11 cellular contexts compared by ENCODE assay signal in genomic region chr3:59245879-59246501, GRCh38.
DNase-seq lines count a peak whose midpoint lies in the region; ATAC-seq and TF ChIP-seq lines count a peak whose summit lies in the region.
"Had no signal": no experiment of that assay in that cellular context is flagged by ENCODE, and none has a peak within 500 bp of the region (broad histone marks: within the 10 kb centered on the region; RNA-seq: fewer than 3 reads in every experiment).

No MANE protein-coding gene starts in this region.

- H3K36me3 Mint-ChIP-seq in CD14-positive monocyte: peaks cover 0 to 3% of the 10 kb centered on the region in 2 donors
- H3K36me3 Mint-ChIP-seq: activated naive CD4-positive, alpha-beta T cell treated with anti-CD3 and anti-CD28 coated beads, Interleukin-2, amount 10 ng/mL, durations not matched to agents 7 days and 5 days had no signal

- peaks cover 53% of the 10 kb centered on the region for H3K4me1 Mint-ChIP-seq in CD14-positive monocyte
- H3K4me1 Mint-ChIP-seq: activated naive CD4-positive, alpha-beta T cell treated with anti-CD3 and anti-CD28 coated beads, Interleukin-2, amount 10 ng/mL, durations not matched to agents 7 days and 5 days had no signal

- H3K4me1 ChIP-seq in neutrophil (ENCODE audit: control insufficient read depth in 1 of 2, insufficient read depth in 1 of 2, low read depth in 1 of 2, low read length in 1 of 2): peaks cover 48 to 49% of the 10 kb centered on the region in 2 experiments
- H3K4me1 ChIP-seq: prostate gland had no signal

- ATAC-seq in HG03159 (IDR thresholded peaks at IDR 0.05; ENCODE audit: unreplicated experiment) (no peak), GM19455 (IDR thresholded peaks at IDR 0.05; ENCODE audit: unreplicated experiment) (no peak)
- ATAC-seq: left colon had no signal

- H3K9me3 Mint-ChIP-seq in CD14-positive monocyte: peaks cover 10 to 16% (median 11%) of the 10 kb centered on the region in 7 donors

- intact Hi-C loops in CD14-positive monocyte (cut with micrococcal nuclease): loop anchor here in 1 of 2 donors (5.0 kb wide), 1 partner anchor 36 kb away; no protein-coding TSS in a partner anchor

- peak overlapping the region in 4 of 7 donors; percentile 14 to 59 (median 50) for H3K27ac Mint-ChIP-seq in CD14-positive monocyte
- H3K27ac Mint-ChIP-seq: activated naive CD4-positive, alpha-beta T cell treated with anti-CD3 and anti-CD28 coated beads, Interleukin-2, amount 10 ng/mL, durations not matched to agents 7 days and 5 days had no signal

- H3K9me3 ChIP-seq in neutrophil: no peaks in the 10 kb centered on the region
- H3K9me3 ChIP-seq: prostate gland had no signal

- peak overlapping the region; percentile 41 for H3K27ac ChIP-seq in neutrophil
- H3K27ac ChIP-seq: prostate gland had no signal

- H3K4me3 Mint-ChIP-seq in CD14-positive monocyte: no peak overlapping the region
- H3K4me3 Mint-ChIP-seq: activated naive CD4-positive, alpha-beta T cell treated with anti-CD3 and anti-CD28 coated beads, Interleukin-2, amount 10 ng/mL, durations not matched to agents 7 days and 5 days had no signal

- H3K27me3 ChIP-seq in neutrophil: no peaks in the 10 kb centered on the region

- no peak for DNase-seq in CD14-positive monocyte (ENCODE audit: low spot score)
- peak; percentile 74 for DNase-seq in NCI-H2227 treated with DMSO at 0.1 percent for 48 hours (lab: John Stamatoyannopoulos, UW)
- peak; percentile 84 for DNase-seq in choroid plexus epithelial cell (ENCODE audit: low read depth)
- DNase-seq in NOMO-1 (lab: John Stamatoyannopoulos, UW; ENCODE audit: unreplicated experiment in 2 of 2): no peak
- DNase-seq in T-helper 1 cell: no peak
- DNase-seq: activated naive CD4-positive, alpha-beta T cell treated with anti-CD3 and anti-CD28 coated beads, Interleukin-2, amount 10 ng/mL, durations not matched to agents 7 days and 5 days; left colon had no signal

- no peaks in the 10 kb centered on the region for H3K36me3 ChIP-seq in neutrophil
- H3K36me3 ChIP-seq: prostate gland had no signal

- no peak for TF ChIP-seq CTCF in CD14-positive monocyte (IDR thresholded peaks at IDR 0.05)
- TF ChIP-seq CTCF in choroid plexus epithelial cell (conservative IDR thresholded peaks at IDR 0.05; ENCODE audit: low read depth, low read length): no peak
- TF ChIP-seq CTCF in neutrophil (IDR thresholded peaks at IDR 0.05): no peak

- H3K4me3 ChIP-seq in choroid plexus epithelial cell (ENCODE audit: low read depth, low read length) (no peak overlapping the region), neutrophil (ENCODE audit: low read depth in 1 of 2, low read length in 1 of 2) (no peak overlapping the region)
- H3K4me3 ChIP-seq: prostate gland had no signal

- H3K27me3 Mint-ChIP-seq in CD14-positive monocyte (ENCODE audit: low read depth in 3 of 3): peaks cover 0 to 2% (median 0%) of the 10 kb centered on the region in 3 donors
- H3K27me3 Mint-ChIP-seq: activated naive CD4-positive, alpha-beta T cell treated with anti-CD3 and anti-CD28 coated beads, Interleukin-2, amount 10 ng/mL, durations not matched to agents 7 days and 5 days had no signal

Comparison
In these comparisons a context has a peak if more than half of its experiments do, and no peak if none do; other contexts are left out.
1. DNase-seq: peak in NCI-H2227 treated with DMSO at 0.1 percent for 48 hours (single experiment) and choroid plexus epithelial cell (single experiment); none in CD14-positive monocyte (single experiment), NOMO-1 (0 of 2) and T-helper 1 cell (0 of 5).